1 cellular context compared by ENCODE assay signal in genomic region chr19:1481224-1481892, GRCh38.
TF ChIP-seq lines count a peak whose summit lies in the region.

No MANE protein-coding gene starts in this region.

TF ChIP-seq in HepG2, 621 proteins besides CTCF, POLR2A, EP300 and RAD21 (continues in another document):
- TF ChIP-seq MAF1 (CRISPR knock-in tag; IDR thresholded peaks at IDR 0.05; ENCODE audit: borderline replicate concordance) (no peak), FOXC1 (CRISPR knock-in tag; IDR thresholded peaks at IDR 0.05; ENCODE audit: borderline replicate concordance) (no peak), ZFP91 (CRISPR knock-in tag; IDR thresholded peaks at IDR 0.05; ENCODE audit: borderline replicate concordance) (peak; percentile 45; the same call in 1 of the 2 replicates), MYC (CRISPR knock-in tag; IDR thresholded peaks at IDR 0.05; ENCODE audit: borderline replicate concordance) (no peak), ATF1 (CRISPR knock-in tag; IDR thresholded peaks at IDR 0.05) (no peak), ZBTB38 (CRISPR knock-in tag; IDR thresholded peaks at IDR 0.05) (peak; percentile 11; the same call in 1 of the 2 replicates), RBFOX2 (IDR thresholded peaks at IDR 0.05; ENCODE audit: low read depth, low read length) (0 out of 2 replicates have a peak, but pooled peaks have one; percentile 7), BHLHE40 (IDR thresholded peaks at IDR 0.05; ENCODE audit: low read length) (no peak), DMTF1 (CRISPR knock-in tag; IDR thresholded peaks at IDR 0.05) (no peak), SMAD1 (CRISPR knock-in tag; IDR thresholded peaks at IDR 0.05; ENCODE audit: borderline replicate concordance, low read depth) (no peak), AGO2 (optimal IDR thresholded peaks at IDR 0.05; ENCODE audit: low read depth, low read length) (peak; percentile 19), ZFP37 (CRISPR knock-in tag; IDR thresholded peaks at IDR 0.05; ENCODE audit: borderline replicate concordance) (no peak), KDM4B (CRISPR knock-in tag; IDR thresholded peaks at IDR 0.05) (peak; percentile 5; the same call in 1 of the 2 replicates), RXRB (CRISPR knock-in tag; IDR thresholded peaks at IDR 0.05; ENCODE audit: borderline replicate concordance) (0 out of 2 replicates have a peak, but pooled peaks have one; percentile 1), ZNF280B (CRISPR knock-in tag; IDR thresholded peaks at IDR 0.05; ENCODE audit: borderline replicate concordance) (0 out of 2 replicates have a peak, but pooled peaks have one; percentile 26), ZNF616 (CRISPR knock-in tag; IDR thresholded peaks at IDR 0.05; ENCODE audit: low read depth) (no peak), ZNF362 (CRISPR knock-in tag; IDR thresholded peaks at IDR 0.05; ENCODE audit: borderline replicate concordance) (no peak), ZNF558 (CRISPR knock-in tag; IDR thresholded peaks at IDR 0.05; ENCODE audit: borderline replicate concordance) (no peak), ZNF552 (CRISPR knock-in tag; IDR thresholded peaks at IDR 0.05; ENCODE audit: borderline replicate concordance) (no peak), ZNF687 (CRISPR knock-in tag; IDR thresholded peaks at IDR 0.05) (peak; percentile 75), TAF1 (CRISPR knock-in tag; IDR thresholded peaks at IDR 0.05) (no peak), SAFB2 (CRISPR knock-in tag; IDR thresholded peaks at IDR 0.05; ENCODE audit: borderline replicate concordance, low read depth) (no peak), PCBP1 (IDR thresholded peaks at IDR 0.05; ENCODE audit: borderline replicate concordance, low read depth, low read length) (0 out of 2 replicates have a peak, but pooled peaks have one; percentile 25), ZBTB3 (CRISPR knock-in tag; IDR thresholded peaks at IDR 0.05; ENCODE audit: borderline replicate concordance, low read depth) (no peak), ZNF18 (CRISPR knock-in tag; IDR thresholded peaks at IDR 0.05; ENCODE audit: insufficient replicate concordance) (no peak), MTA3 (CRISPR knock-in tag; IDR thresholded peaks at IDR 0.05) (no peak), HOXA3 (CRISPR knock-in tag; IDR thresholded peaks at IDR 0.05) (no peak; the same call in 1 of the 2 replicates), ZNF251 (CRISPR knock-in tag; IDR thresholded peaks at IDR 0.05) (no peak), ZNF331 (CRISPR knock-in tag; IDR thresholded peaks at IDR 0.05) (peak; percentile 2; the same call in 1 of the 2 replicates), FOXO1 (CRISPR knock-in tag; IDR thresholded peaks at IDR 0.05) (0 out of 2 replicates have a peak, but pooled peaks have one; percentile 2), KDM2A (CRISPR knock-in tag; IDR thresholded peaks at IDR 0.05; ENCODE audit: borderline replicate concordance, low read depth) (0 out of 2 replicates have a peak, but pooled peaks have one; percentile 13), ZNF788 (CRISPR knock-in tag; IDR thresholded peaks at IDR 0.05; ENCODE audit: borderline replicate concordance) (peak; percentile 7; the same call in 1 of the 2 replicates), KDM3A (CRISPR knock-in tag; IDR thresholded peaks at IDR 0.05; ENCODE audit: low read depth) (no peak), ZNF816 (CRISPR knock-in tag; IDR thresholded peaks at IDR 0.05; ENCODE audit: borderline replicate concordance) (no peak), ATF7 (IDR thresholded peaks at IDR 0.05) (no peak), ATF7 (CRISPR knock-in tag; IDR thresholded peaks at IDR 0.05) (no peak), ZNF782 (CRISPR knock-in tag; IDR thresholded peaks at IDR 0.05; ENCODE audit: borderline replicate concordance) (no peak), ZMYM2 (CRISPR knock-in tag; IDR thresholded peaks at IDR 0.05) (no peak), ZNF576 (CRISPR knock-in tag; IDR thresholded peaks at IDR 0.05) (no peak), ZNF234 (CRISPR knock-in tag; conservative IDR thresholded peaks at IDR 0.05) (no peak), JDP2 (CRISPR knock-in tag; IDR thresholded peaks at IDR 0.05; ENCODE audit: borderline replicate concordance) (no peak), PHF21A (CRISPR knock-in tag; IDR thresholded peaks at IDR 0.05) (0 out of 2 replicates have a peak, but pooled peaks have one; percentile 15), ZNF17 (CRISPR knock-in tag; IDR thresholded peaks at IDR 0.05) (no peak), SUZ12 (IDR thresholded peaks at IDR 0.05; ENCODE audit: low read depth, low read length) (no peak), MNT (IDR thresholded peaks at IDR 0.05) (no peak), SOX6 (IDR thresholded peaks at IDR 0.05) (no peak), SOX6 (CRISPR knock-in tag; IDR thresholded peaks at IDR 0.05) (peak; percentile 26; the same call in 1 of the 2 replicates), TFDP1 (CRISPR knock-in tag; IDR thresholded peaks at IDR 0.05; ENCODE audit: borderline replicate concordance) (no peak), SNRNP70 (IDR thresholded peaks at IDR 0.05; ENCODE audit: low read depth, low read length) (no peak), FOXP1 (IDR thresholded peaks at IDR 0.05) (no peak), FOXP1 (CRISPR knock-in tag; IDR thresholded peaks at IDR 0.05) (no peak), TCF7 (IDR thresholded peaks at IDR 0.05; ENCODE audit: low read depth) (no peak), MXD4 (CRISPR knock-in tag; IDR thresholded peaks at IDR 0.05) (no peak), ZNF20 (CRISPR knock-in tag; IDR thresholded peaks at IDR 0.05) (no peak), CBX2 (IDR thresholded peaks at IDR 0.05; ENCODE audit: low read depth, low read length) (no peak), CBX2 (CRISPR knock-in tag; IDR thresholded peaks at IDR 0.05; ENCODE audit: low read depth) (no peak), GABPA (IDR thresholded peaks at IDR 0.05; ENCODE audit: low read depth, low read length) (no peak), GABPA (CRISPR knock-in tag; IDR thresholded peaks at IDR 0.05; ENCODE audit: low read depth) (no peak), CBX1 (IDR thresholded peaks at IDR 0.05; ENCODE audit: low read depth) (no peak), SMARCC2 (IDR thresholded peaks at IDR 0.05) (no peak)
